In the genomic region with DNA sequence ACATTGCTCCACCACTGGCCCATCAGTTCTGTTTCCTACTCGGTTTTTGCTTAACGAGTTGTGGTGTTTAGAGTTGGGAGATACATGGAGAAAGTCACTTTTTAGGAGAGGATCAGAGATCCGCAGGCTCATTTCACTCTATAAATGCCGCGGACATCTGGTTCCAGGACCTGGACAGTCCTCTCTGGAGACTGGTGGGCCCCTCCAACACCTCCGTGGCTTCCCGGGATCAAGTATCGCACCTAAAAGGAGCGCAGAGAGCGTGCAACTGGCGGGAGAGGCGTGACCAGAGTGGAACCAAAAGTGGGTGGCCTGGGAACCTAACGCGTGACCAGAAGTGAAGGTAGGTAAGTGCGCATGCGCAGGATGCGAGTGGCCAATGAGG, we compare ENCODE assay signal across 8 cellular contexts. TPM values are rescaled to one million over a fixed set of nuclear protein-coding genes. Genes with fewer than 3 reads are reported as not detected.
A peak's percentile ranks its signal among the peaks of the same experiment; 100 is the strongest.
DNase-seq lines count a peak whose midpoint lies in the region; ATAC-seq, FAIRE-seq and TF ChIP-seq lines count a peak whose summit lies in the region.

No MANE protein-coding gene starts in this region.

- intact Hi-C loops in HepG2 (cut with micrococcal nuclease; ENCODE audit: unreplicated experiment), result no loop called here

- TF ChIP-seq RAD21 in HepG2 (CRISPR knock-in tag; IDR thresholded peaks at IDR 0.05), result no peak

- 0% methylated on average over 10 of the region's 17 CpGs for WGBS in HepG2 (ENCODE audit: low lambda C conversion rate)

- H3K9me3 ChIP-seq in ES-I3 (ENCODE audit: control insufficient read depth, insufficient read depth, low read length) (no peaks in the 10 kb centered on the region), HepG2 (ENCODE audit: low read length) (no peaks in the 10 kb centered on the region)

- TF ChIP-seq EP300 in HepG2 (IDR thresholded peaks at IDR 0.05; ENCODE audit: low read depth in 2 of 2, low read length in 2 of 2) (no peak), HepG2 (CRISPR knock-in tag; IDR thresholded peaks at IDR 0.05; ENCODE audit: borderline replicate concordance) (no peak)

- no peaks in the 10 kb centered on the region for H4K20me1 ChIP-seq in HepG2 (ENCODE audit: insufficient read depth, low read length)

- POLR2A ChIA-PET in HepG2 (lab: Yijun Ruan, JAX), result interaction anchor here (1.0 kb wide), 1 partner anchor 180 kb away, joined by 4 read pairs; the partner anchor contains the start of gene AP1S2

- FAIRE-seq in colon (lab: Jason Lieb, UNC) (peak; percentile 28), HepG2 (lab: Jason Lieb, UNC) (peak; percentile 97)

- no peak for TF ChIP-seq CTCF in GM20000 (IDR thresholded peaks at IDR 0.05; ENCODE audit: extremely low read depth, missing control alignments)
- TF ChIP-seq CTCF in HepG2 (CRISPR knock-in tag; IDR thresholded peaks at IDR 0.05), result no peak

- H3K27me3 ChIP-seq in HepG2 (ENCODE audit: control insufficient read depth in 1 of 2, insufficient read depth in 2 of 2, low read length in 2 of 2), result no peaks in the 10 kb centered on the region; a peak in 1 of 5 replicates

- DNase-seq in GM20000 (ENCODE audit: low spot score) (peak; percentile 79), SK-MEL-5 (ENCODE audit: low read depth, low spot score) (peak; percentile 94), HepG2 (ENCODE audit: low spot score) (peak; percentile 91), OCI-M2 (lab: John Stamatoyannopoulos, UW; ENCODE audit: unreplicated experiment) (no peak)
- peak in 2 of 3 donors; percentile 33 to 59 for DNase-seq in stimulated activated CD4-positive, alpha-beta T cell treated with anti-CD3 and anti-CD28 coated beads, TNF-alpha, amount 100 ng/mL, for 1 hour (ENCODE audit: low read depth in 3 of 3, low spot score in 1 of 3)

- H3K27ac ChIP-seq in HepG2 (ENCODE audit: extremely low read length, insufficient read depth, low read length), result peak overlapping the region; percentile 94

- H3K4me1 ChIP-seq in ES-I3 (ENCODE audit: insufficient read depth, low read length), result peaks cover 6% of the 10 kb centered on the region; the same call in 1 of the 2 replicates
- peaks cover 26% of the 10 kb centered on the region for H3K4me1 ChIP-seq in HepG2 (ENCODE audit: insufficient read depth, low read length)

- peak overlapping the region; percentile 61 to 94 (median 86) for H3K4me3 ChIP-seq in HepG2 (replicated peaks in 1 of 3; ENCODE audit: insufficient read depth in 1 of 3, low read depth in 2 of 3, low read length in 3 of 3)

- TF ChIP-seq POLR2A in HepG2 (IDR thresholded peaks at IDR 0.05; ENCODE audit: insufficient read depth in 1 of 2, low read depth in 2 of 2, low read length in 2 of 2), result peak in 1 of 2 experiments; percentile 67; a peak in 2 of 4 replicates

- H3K36me3 ChIP-seq in ES-I3 (ENCODE audit: insufficient read depth, low read length), result peaks cover 3% of the 10 kb centered on the region; the same call in 1 of the 2 replicates
- H3K36me3 ChIP-seq in HepG2 (replicated peaks in 1 of 2; ENCODE audit: control insufficient read depth in 1 of 2, insufficient read depth in 2 of 2, low read length in 2 of 2), result no peaks in the 10 kb centered on the region

- peak overlapping the region; percentile 89 for H3K4me2 ChIP-seq in HepG2 (ENCODE audit: low read depth, low read length)

- peaks cover 32% of the 10 kb centered on the region for H3K79me2 ChIP-seq in HepG2 (ENCODE audit: insufficient read depth, low read length)

- no TSS peak for BruUV-seq in HepG2 (replicated peaks; lab: Mats Ljungman, UMichigan)

- H3K9ac ChIP-seq in ES-I3 (ENCODE audit: low read depth, low read length), result peak overlapping the region; percentile 94
- H3K9ac ChIP-seq in HepG2 (ENCODE audit: insufficient read depth, low read depth, low read length), result peak overlapping the region; percentile 89

- in situ Hi-C loops in SK-MEL-5 (cut with HindIII; ENCODE audit: low pct_unique_long_range_greater_than_20kb, low sequenced_read_pairs) (no loop called here), HepG2 (cut with HindIII; ENCODE audit: extremely low pct_ligation_motif_present, low pct_unique_long_range_greater_than_20kb) (no loop called here)

- peak overlapping the region; percentile 47 for H2AFZ ChIP-seq in HepG2 (ENCODE audit: low read length)

- CTCF ChIA-PET in HepG2 (lab: Yijun Ruan, JAX; ENCODE audit: low intra/inter-chr PET ratio, low total read pairs), result no interaction called here

- ATAC-seq in HG03575 (IDR thresholded peaks at IDR 0.05; ENCODE audit: extremely low read depth, insufficient number of reproducible peaks, low FRiP score, unreplicated experiment) (peak; percentile 58), HepG2 (no peak)

TF ChIP-seq in HepG2, 621 proteins besides CTCF, POLR2A, EP300 and RAD21 (continues in another document):
- TF ChIP-seq ARNTL (CRISPR knock-in tag; IDR thresholded peaks at IDR 0.05), result 0 out of 2 replicates have a peak, but pooled peaks have one; percentile 24
- TF ChIP-seq POLR2AphosphoS5 (IDR thresholded peaks at IDR 0.05; ENCODE audit: low read depth, low read length), result peak; percentile 69
- TF ChIP-seq ZNF720 (CRISPR knock-in tag; IDR thresholded peaks at IDR 0.05), result no peak
- TF ChIP-seq, protein P1, sequence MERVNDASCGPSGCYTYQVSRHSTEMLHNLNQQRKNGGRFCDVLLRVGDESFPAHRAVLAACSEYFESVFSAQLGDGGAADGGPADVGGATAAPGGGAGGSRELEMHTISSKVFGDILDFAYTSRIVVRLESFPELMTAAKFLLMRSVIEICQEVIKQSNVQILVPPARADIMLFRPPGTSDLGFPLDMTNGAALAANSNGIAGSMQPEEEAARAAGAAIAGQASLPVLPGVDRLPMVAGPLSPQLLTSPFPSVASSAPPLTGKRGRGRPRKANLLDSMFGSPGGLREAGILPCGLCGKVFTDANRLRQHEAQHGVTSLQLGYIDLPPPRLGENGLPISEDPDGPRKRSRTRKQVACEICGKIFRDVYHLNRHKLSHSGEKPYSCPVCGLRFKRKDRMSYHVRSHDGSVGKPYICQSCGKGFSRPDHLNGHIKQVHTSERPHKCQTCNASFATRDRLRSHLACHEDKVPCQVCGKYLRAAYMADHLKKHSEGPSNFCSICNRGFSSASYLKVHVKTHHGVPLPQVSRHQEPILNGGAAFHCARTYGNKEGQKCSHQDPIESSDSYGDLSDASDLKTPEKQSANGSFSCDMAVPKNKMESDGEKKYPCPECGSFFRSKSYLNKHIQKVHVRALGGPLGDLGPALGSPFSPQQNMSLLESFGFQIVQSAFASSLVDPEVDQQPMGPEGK (CRISPR knock-in tag; IDR thresholded peaks at IDR 0.05), result no peak
- TF ChIP-seq ZBTB3 (CRISPR knock-in tag; IDR thresholded peaks at IDR 0.05; ENCODE audit: borderline replicate concordance, low read depth), result 0 out of 2 replicates have a peak, but pooled peaks have one; percentile 2
- TF ChIP-seq MED8 (CRISPR knock-in tag; IDR thresholded peaks at IDR 0.05; ENCODE audit: insufficient replicate concordance), result peak; percentile 31
- no peak for TF ChIP-seq ZNF549 (CRISPR knock-in tag; IDR thresholded peaks at IDR 0.05)
- no peak for TF ChIP-seq HCFC1 (IDR thresholded peaks at IDR 0.05; ENCODE audit: low read depth, low read length)
- TF ChIP-seq, protein P2, sequence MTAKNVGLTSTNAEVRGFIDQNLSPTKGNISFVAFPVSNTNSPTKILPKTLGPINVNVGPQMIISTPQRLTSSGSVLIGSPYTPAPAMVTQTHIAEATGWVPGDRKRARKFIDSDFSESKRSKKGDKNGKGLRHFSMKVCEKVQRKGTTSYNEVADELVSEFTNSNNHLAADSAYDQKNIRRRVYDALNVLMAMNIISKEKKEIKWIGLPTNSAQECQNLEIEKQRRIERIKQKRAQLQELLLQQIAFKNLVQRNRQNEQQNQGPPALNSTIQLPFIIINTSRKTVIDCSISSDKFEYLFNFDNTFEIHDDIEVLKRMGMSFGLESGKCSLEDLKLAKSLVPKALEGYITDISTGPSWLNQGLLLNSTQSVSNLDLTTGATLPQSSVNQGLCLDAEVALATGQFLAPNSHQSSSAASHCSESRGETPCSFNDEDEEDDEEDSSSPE (CRISPR knock-in tag; IDR thresholded peaks at IDR 0.05), result peak; percentile 58; the same call in 1 of the 2 replicates
- TF ChIP-seq GFI1 (CRISPR knock-in tag; IDR thresholded peaks at IDR 0.05; ENCODE audit: borderline replicate concordance), result no peak

RNA-seq across cellular contexts. Expression of gene CLTRN, which starts 9.9 kb away (rescaled TPM):
- total RNA-seq in SK-MEL-5 (2014; rRNA removed; shearing (Covaris generic)), result 0.85 and 1.3 TPM in 2 replicates
- 0.31 and 0.54 TPM in 2 replicates for polyA plus RNA-seq in SK-MEL-5 (2015; cell fraction: cytosol; rRNA removed)
- polyA plus RNA-seq in SK-MEL-5 (2015; cell fraction: nucleus; rRNA removed), result 1.1 and 2.1 TPM in 2 replicates
- 0.17 and 0.53 TPM in 2 replicates for total RNA-seq in HepG2 (2016; rRNA removed; fragmentation: Illumina TruSeq; extraction: Trizol)
- total RNA-seq in HepG2 (2016; cell fraction: cytosol; rRNA removed; fragmentation: Illumina TruSeq; extraction: Trizol; ENCODE audit: low read depth), result 0.20 TPM in 1 of 2 replicates, not detected in the other
- 0.27 and 0.52 TPM in 2 replicates for total RNA-seq in HepG2 (2016; cell fraction: insoluble cytoplasmic fraction; rRNA removed; fragmentation: Illumina TruSeq; extraction: Trizol)
- total RNA-seq in HepG2 (2016; cell fraction: membrane; rRNA removed; fragmentation: Illumina TruSeq; extraction: Trizol), result 0.34 and 0.46 TPM in 2 replicates
- total RNA-seq in HepG2 (2016; cell fraction: nucleus; rRNA removed; fragmentation: Illumina TruSeq; extraction: Trizol), result 0.96 and 0.97 TPM in 2 replicates
- 0.37 and 0.39 TPM in 2 replicates for polyA plus RNA-seq in HepG2 (2011; rRNA removed)
- 0.17 and 0.31 TPM in 2 replicates for polyA plus RNA-seq in HepG2 (2011; cell fraction: cytosol; rRNA removed)
- polyA plus RNA-seq in HepG2 (2011; cell fraction: nucleus; rRNA removed), result 0.16 and 0.28 TPM in 2 replicates
- polyA plus RNA-seq in HepG2 (2012), result 0.51 and 1.7 TPM in 2 replicates
- polyA plus RNA-seq in HepG2 (2016; cell fraction: cytosol; fragmentation: Illumina TruSeq; extraction: Trizol; ENCODE audit: low read depth), result 0.24 and 0.27 TPM in 2 replicates
- polyA plus RNA-seq in HepG2 (2016; cell fraction: insoluble cytoplasmic fraction; fragmentation: Illumina TruSeq; extraction: Trizol; ENCODE audit: low read depth), result 0.61 and 0.75 TPM in 2 replicates
- 0.29 and 0.47 TPM in 2 replicates for polyA plus RNA-seq in HepG2 (2016; cell fraction: membrane; fragmentation: Illumina TruSeq; extraction: Trizol; ENCODE audit: low read depth)
- 0.67 and 1.5 TPM in 2 replicates for polyA plus RNA-seq in HepG2 (2016; cell fraction: nucleus; fragmentation: Illumina TruSeq; extraction: Trizol; ENCODE audit: insufficient read depth, low read depth)
- polyA minus RNA-seq in HepG2 (2011; rRNA and poly(A)+ RNA removed; ENCODE audit: low replicate concordance), result not detected in 2 replicates
- not detected in 2 replicates for polyA minus RNA-seq in HepG2 (2011; cell fraction: cytosol; rRNA and poly(A)+ RNA removed)
- polyA minus RNA-seq in HepG2 (2011; cell fraction: nucleus; rRNA and poly(A)+ RNA removed), result 0.50 TPM in 1 of 2 replicates, not detected in the other
